Comparison of ENCODE assay signal across 8 cellular contexts in the genomic region with DNA sequence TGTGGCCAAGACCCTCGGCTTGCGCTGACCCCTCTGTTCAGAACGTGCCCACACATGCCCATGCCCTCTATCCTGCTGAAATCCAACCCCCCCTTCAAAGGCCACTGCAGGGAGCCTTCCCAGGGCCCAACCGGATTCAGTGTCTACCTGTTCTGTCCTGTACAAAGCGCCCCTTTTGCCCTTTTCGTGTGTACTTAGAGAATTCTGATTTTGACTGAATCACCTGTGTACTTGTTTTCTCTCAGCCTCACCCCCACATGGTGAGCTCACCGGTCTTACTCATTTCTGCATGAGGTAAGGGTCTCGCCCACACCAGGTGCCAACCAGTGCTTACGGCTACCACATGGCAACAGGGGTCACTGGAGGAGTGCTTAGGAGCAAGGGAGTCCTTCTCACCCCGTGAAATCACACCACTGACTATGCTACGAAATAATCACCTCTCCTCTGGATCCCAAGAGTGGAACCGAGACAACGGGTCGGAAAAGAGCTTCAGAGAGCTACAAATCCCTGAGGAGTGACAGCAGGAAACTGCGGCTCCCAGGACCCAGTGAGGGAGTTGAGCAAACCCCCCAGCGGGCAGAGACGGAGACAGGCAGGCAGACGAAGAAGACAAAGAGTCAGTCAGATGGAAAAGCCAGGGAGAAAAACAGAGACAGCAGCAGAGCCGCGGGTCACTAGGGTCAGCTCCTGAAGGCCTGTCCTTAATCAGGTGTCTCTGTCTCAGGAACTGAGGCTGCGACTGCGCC. TPM values are rescaled to one million over a fixed set of nuclear protein-coding genes. Genes with fewer than 3 reads are reported as not detected.
A peak's percentile ranks its signal among the peaks of the same experiment; 100 is the strongest.
DNase-seq lines count a peak whose midpoint lies in the region; ATAC-seq and TF ChIP-seq lines count a peak whose summit lies in the region.

No MANE protein-coding gene starts in this region.

- H3K27me3 Mint-ChIP-seq in Calu3 (ENCODE audit: unreplicated experiment) (no peaks in the 10 kb centered on the region), brain (peaks cover 4% of the 10 kb centered on the region)
- H3K27me3 Mint-ChIP-seq in naive thymus-derived CD4-positive, alpha-beta T cell: peaks cover 0 to 8% (median 0%) of the 10 kb centered on the region in 5 donors

- no peaks in the 10 kb centered on the region for H3K27me3 ChIP-seq in naive thymus-derived CD4-positive, alpha-beta T cell (ENCODE audit: control insufficient read depth in 2 of 2, insufficient read depth in 2 of 2, low read length in 2 of 2)
- no peaks in the 10 kb centered on the region for H3K27me3 ChIP-seq in uterus

- no peaks in the 10 kb centered on the region for H3K9me3 Mint-ChIP-seq in Calu3 (ENCODE audit: low read depth, unreplicated experiment)
- H3K9me3 Mint-ChIP-seq in brain: peaks cover 0 to 1% (median 0%) of the 10 kb centered on the region in 5 experiments
- no peaks in the 10 kb centered on the region for H3K9me3 Mint-ChIP-seq in naive thymus-derived CD4-positive, alpha-beta T cell

- H3K27ac Mint-ChIP-seq in Calu3 (ENCODE audit: unreplicated experiment) (peak overlapping the region; percentile 96), brain (peak overlapping the region; percentile 64 to 97 (median 89))
- H3K27ac Mint-ChIP-seq in naive thymus-derived CD4-positive, alpha-beta T cell: peak overlapping the region in 5 of 9 donors; percentile 13 to 90 (median 69)

- TSS peak; percentile 87 for BruUV-seq in Calu3 (replicated peaks; lab: Mats Ljungman, UMichigan)

- no peak overlapping the region for H3K4me3 ChIP-seq in naive thymus-derived CD4-positive, alpha-beta T cell (ENCODE audit: low read length)
- peak overlapping the region in 1 of 2 donors; percentile 19 for H3K4me3 ChIP-seq in uterus

- H3K36me3 ChIP-seq in naive thymus-derived CD4-positive, alpha-beta T cell (ENCODE audit: control insufficient read depth in 2 of 3, insufficient read depth in 3 of 3, low read length in 3 of 3): no peaks in the 10 kb centered on the region
- H3K36me3 ChIP-seq in uterus: no peaks in the 10 kb centered on the region

- TF ChIP-seq CTCF in Calu3 (IDR thresholded peaks at IDR 0.05; ENCODE audit: unreplicated experiment) (no peak), brain (conservative IDR thresholded peaks at IDR 0.05) (no peak), uterus (IDR thresholded peaks at IDR 0.05) (no peak)

- peaks cover 71% of the 10 kb centered on the region for H3K4me1 Mint-ChIP-seq in Calu3 (ENCODE audit: low read depth, unreplicated experiment)
- peaks cover 42% of the 10 kb centered on the region for H3K4me1 Mint-ChIP-seq in brain
- H3K4me1 Mint-ChIP-seq in naive thymus-derived CD4-positive, alpha-beta T cell: peaks cover 25 to 36% (median 30%) of the 10 kb centered on the region in 7 donors

- TF ChIP-seq POLR2A in uterus (IDR thresholded peaks at IDR 0.05): no peak

- H3K27ac ChIP-seq in naive thymus-derived CD4-positive, alpha-beta T cell (ENCODE audit: low read depth, low read length): no peak overlapping the region
- H3K27ac ChIP-seq in uterus: peak overlapping the region; percentile 89 to 91

- CTCF ChIA-PET in Calu3 (lab: Charles Lee): interaction anchor here (0.6 to 2.4 kb wide), 17 partner anchors 16 to 103 kb away, joined by 3 to 117 read pairs (median 4); a partner anchor contains a TSS
- CTCF ChIA-PET in naive thymus-derived CD4-positive, alpha-beta T cell (lab: Charles Lee): interaction anchor here (0.6 to 7.0 kb wide), 16 partner anchors 8 to 81 kb away, joined by 3 to 139 read pairs (median 4); a partner anchor contains a TSS

- H3K4me3 Mint-ChIP-seq in Calu3 (ENCODE audit: low read depth, unreplicated experiment) (peak overlapping the region; percentile 51), brain (peak overlapping the region in 4 of 5 experiments; percentile 12 to 62 (median 28))
- peak overlapping the region in 6 of 10 donors; percentile 16 to 82 (median 66) for H3K4me3 Mint-ChIP-seq in naive thymus-derived CD4-positive, alpha-beta T cell

- H3K36me3 Mint-ChIP-seq in Calu3 (ENCODE audit: insufficient read depth, unreplicated experiment) (peaks cover 46% of the 10 kb centered on the region), brain (no peaks in the 10 kb centered on the region)
- no peaks in the 10 kb centered on the region for H3K36me3 Mint-ChIP-seq in naive thymus-derived CD4-positive, alpha-beta T cell

- intact Hi-C loops in Calu3 (cut with micrococcal nuclease; ENCODE audit: unreplicated experiment) (loop anchor here (1.0 to 5.0 kb wide), 3 partner anchors 34 to 215 kb away; no protein-coding TSS in a partner anchor), uterus (cut with DNase I; ENCODE audit: low total_unique reads) (loop anchor here (1.0 to 2.0 kb wide), 2 partner anchors 35 to 57 kb away; no protein-coding TSS in a partner anchor)
- intact Hi-C loops in naive thymus-derived CD4-positive, alpha-beta T cell (cut with micrococcal nuclease): loop anchor here (1.0 to 5.0 kb wide), 7 partner anchors 22 to 180 kb away; a partner anchor contains a TSS

- ATAC-seq in naive thymus-derived CD4-positive, alpha-beta T cell: no peak
- no peak for ATAC-seq in HG03045 (IDR thresholded peaks at IDR 0.05; ENCODE audit: unreplicated experiment)

- DNase-seq in Calu3: peak; percentile 88
- peak; percentile 58 for DNase-seq in NCI-H460 (ENCODE audit: extremely low read depth, low read depth)
- DNase-seq in naive thymus-derived CD4-positive, alpha-beta T cell: peak in 1 of 9 donors; percentile 50
- peak in 1 of 2 donors; percentile 64 for DNase-seq in uterus
- no peak for DNase-seq in NOMO-1 (lab: John Stamatoyannopoulos, UW; ENCODE audit: unreplicated experiment in 2 of 2)
- DNase-seq in HuH-7.5 (ENCODE audit: low spot score): no peak

- H3K9me3 ChIP-seq in naive thymus-derived CD4-positive, alpha-beta T cell (ENCODE audit: control insufficient read depth in 2 of 3, low read length in 3 of 3): no peaks in the 10 kb centered on the region
- H3K9me3 ChIP-seq in uterus: no peaks in the 10 kb centered on the region

- POLR2A ChIA-PET in naive thymus-derived CD4-positive, alpha-beta T cell (lab: Charles Lee): interaction anchor here (0.9 to 3.7 kb wide), 4 partner anchors 22 to 57 kb away, joined by 4 to 58 read pairs (median 5); a partner anchor contains a TSS

- peaks cover 12 to 13% of the 10 kb centered on the region in 2 donors for H3K4me1 ChIP-seq in naive thymus-derived CD4-positive, alpha-beta T cell (ENCODE audit: control insufficient read depth in 2 of 2, insufficient read depth in 2 of 2, low read length in 2 of 2)
- H3K4me1 ChIP-seq in uterus: peaks cover 5 to 12% of the 10 kb centered on the region in 2 donors

RNA-seq across cellular contexts. Expression of a gene that starts 2.1 kb away (rescaled TPM):
- total RNA-seq in Calu3 (2022): 11.1 and 14.1 TPM in 2 replicates
- total RNA-seq in NCI-H460 (2014; rRNA removed; shearing (Covaris generic)): 4.0 and 5.6 TPM in 2 replicates
- 11.8 and 15.7 TPM in 2 replicates for polyA plus RNA-seq in NCI-H460 (2014; cell fraction: nucleus; rRNA removed)
- polyA plus RNA-seq in brain (ENCODE audit: insufficient read depth, low read depth, low replicate concordance): 1.5 TPM
- 1 to 10 TPM in 1 of 5 experiments, not detected in 4; 1.1 TPM for total RNA-seq in naive thymus-derived CD4-positive, alpha-beta T cell
- polyA plus RNA-seq in naive thymus-derived CD4-positive, alpha-beta T cell: not detected
- total RNA-seq in uterus: 1 to 10 TPM in 2 of 4 donors, not detected in 2; 2.1 to 2.7 TPM

RNA-seq across cellular contexts. Expression of a gene that starts 18.7 kb away (rescaled TPM):
- not detected in 2 replicates for total RNA-seq in Calu3 (2022)
- 1.1 and 3.4 TPM in 2 replicates for total RNA-seq in NCI-H460 (2014; rRNA removed; shearing (Covaris generic))
- polyA plus RNA-seq in NCI-H460 (2014; cell fraction: nucleus; rRNA removed): 6.3 and 9.0 TPM in 2 replicates
- 0.71 TPM for polyA plus RNA-seq in brain (ENCODE audit: insufficient read depth, low read depth, low replicate concordance)
- total RNA-seq in naive thymus-derived CD4-positive, alpha-beta T cell: not detected
- polyA plus RNA-seq in naive thymus-derived CD4-positive, alpha-beta T cell: not detected
- total RNA-seq in uterus: 1 to 10 TPM in 2 of 4 donors, not detected in 2; 1.2 to 3.7 TPM

RNA-seq across cellular contexts. Expression of a gene that starts 22.2 kb away (rescaled TPM):
- total RNA-seq in Calu3 (2022) (19.8 and 20.5 TPM in 2 replicates), uterus (100 to 1,000 TPM in 3 of 4 donors, 10 to 100 TPM in 1; 58.9 to 226 (median 155) TPM)
- 201 and 238 TPM in 2 replicates for total RNA-seq in NCI-H460 (2014; rRNA removed; shearing (Covaris generic))
- 458 and 480 TPM in 2 replicates for polyA plus RNA-seq in NCI-H460 (2014; cell fraction: nucleus; rRNA removed)
- polyA plus RNA-seq in brain (ENCODE audit: insufficient read depth, low read depth, low replicate concordance): 8.1 TPM
- total RNA-seq in naive thymus-derived CD4-positive, alpha-beta T cell: 100 to 1,000 TPM in 3 of 5 experiments, 10 to 100 TPM in 2; 54.0 to 766 (median 204) TPM
- 100 to 1,000 TPM; 259 to 359 TPM for polyA plus RNA-seq in naive thymus-derived CD4-positive, alpha-beta T cell

RNA-seq across cellular contexts. Expression of a gene that starts 27.1 kb away (rescaled TPM):
- not detected in 2 replicates for total RNA-seq in Calu3 (2022)
- total RNA-seq in NCI-H460 (2014; rRNA removed; shearing (Covaris generic)): 0.30 TPM in 1 of 2 replicates, not detected in the other
- polyA plus RNA-seq in NCI-H460 (2014; cell fraction: nucleus; rRNA removed): not detected in 2 replicates
- not detected for polyA plus RNA-seq in brain (ENCODE audit: insufficient read depth, low read depth, low replicate concordance)
- 1 to 10 TPM in 2 of 5 experiments, under 1 TPM in 1, not detected in 2; 0.78 to 2.0 (median 1.2) TPM for total RNA-seq in naive thymus-derived CD4-positive, alpha-beta T cell
- 1 to 10 TPM in 1 of 2 donors, under 1 TPM in 1; 0.91 to 1.5 TPM for polyA plus RNA-seq in naive thymus-derived CD4-positive, alpha-beta T cell
- not detected for total RNA-seq in uterus

RNA-seq across cellular contexts. Expression of a gene that starts 32.0 kb away (rescaled TPM):
- 1,521 and 2,023 TPM in 2 replicates for total RNA-seq in Calu3 (2022)
- 743 and 832 TPM in 2 replicates for total RNA-seq in NCI-H460 (2014; rRNA removed; shearing (Covaris generic))
- 380 and 540 TPM in 2 replicates for polyA plus RNA-seq in NCI-H460 (2014; cell fraction: nucleus; rRNA removed)
- polyA plus RNA-seq in brain (ENCODE audit: insufficient read depth, low read depth, low replicate concordance): 341 TPM
- 100 to 1,000 TPM; 178 to 433 (median 201) TPM for total RNA-seq in naive thymus-derived CD4-positive, alpha-beta T cell
- 100 to 1,000 TPM; 424 to 568 TPM for polyA plus RNA-seq in naive thymus-derived CD4-positive, alpha-beta T cell
- total RNA-seq in uterus: 100 to 1,000 TPM in 3 of 4 donors, 10 to 100 TPM in 1; 55.5 to 729 (median 448) TPM

Comparison
In these comparisons a context has a peak if more than half of its experiments do, and no peak if none do; other contexts are left out.
1. DNase-seq: peak in Calu3 (single experiment) and NCI-H460 (single experiment); none in NOMO-1 (0 of 2) and HuH-7.5 (single experiment).
2. Peak in every context shown above with its lines, with median percentiles within 50 percentile points of each other: H3K27ac Mint-ChIP-seq and H3K4me3 Mint-ChIP-seq.